16 cellular contexts compared by ENCODE assay signal in the genomic region with DNA sequence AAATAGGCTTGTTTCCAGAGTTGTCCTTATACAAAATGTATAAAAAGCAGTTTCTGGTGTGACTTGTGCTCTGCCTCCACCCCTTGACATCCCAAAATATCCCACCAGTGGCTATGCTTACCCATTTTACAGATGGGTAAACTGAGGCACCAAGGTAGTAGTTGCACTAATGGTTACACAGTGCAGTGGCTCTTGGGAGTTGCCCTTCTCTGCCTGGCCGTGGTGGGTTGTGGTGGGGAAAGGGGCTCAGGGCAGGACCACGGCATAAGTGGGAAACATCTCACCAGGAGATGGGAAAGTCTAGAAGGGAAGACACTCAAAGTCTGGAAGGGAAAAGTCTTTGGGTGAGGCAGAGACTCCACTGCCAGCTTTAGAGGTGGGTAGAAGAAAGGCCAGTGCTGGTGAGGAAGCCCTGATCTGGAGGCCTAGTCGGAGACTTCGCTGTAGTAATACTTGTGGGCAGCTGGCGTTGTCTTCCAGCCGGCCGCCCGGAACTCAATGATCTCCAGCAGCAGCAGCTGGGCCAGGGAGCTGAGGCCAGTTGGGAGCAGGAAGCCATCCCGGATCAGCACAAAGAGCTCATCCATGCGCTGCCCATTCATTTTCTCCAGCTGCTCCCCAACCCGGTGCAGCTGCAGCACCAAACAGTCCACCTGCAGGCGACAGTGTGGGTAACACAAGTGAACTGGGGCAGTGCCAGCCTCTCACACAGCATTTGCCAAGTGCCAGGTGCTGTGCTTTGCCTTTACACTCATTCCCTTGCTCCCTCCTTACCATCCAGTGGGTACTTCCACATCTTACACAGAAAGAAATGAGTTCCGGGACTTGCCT. TPM values are rescaled to one million over a fixed set of nuclear protein-coding genes. Genes with fewer than 3 reads are reported as not detected.
DNase-seq lines count a peak whose midpoint lies in the region; ATAC-seq and TF ChIP-seq lines count a peak whose summit lies in the region.
"Had no signal": no experiment of that assay in that cellular context is flagged by ENCODE, and none has a peak within 500 bp of the region (broad histone marks: within the 10 kb centered on the region; RNA-seq: fewer than 3 reads in every experiment).

No MANE protein-coding gene starts in this region.

- no peak for DNase-seq in cardiac muscle cell (ENCODE audit: low read depth in 1 of 2, low spot score in 1 of 2)
- DNase-seq in Right ventricle myocardium superior, result no peak
- peak; percentile 73 for DNase-seq in NCI-H2107 treated with DMSO at 0.1 percent for 48 hours (lab: John Stamatoyannopoulos, UW; ENCODE audit: unreplicated experiment)
- DNase-seq in dorsolateral prefrontal cortex, result peak in 4 of 10 donors; percentile 26 to 52 (median 48)
- peak; percentile 59 for DNase-seq in spleen
- no peak for DNase-seq in immature natural killer cell
- no peak for DNase-seq in midbrain (lab: John Stamatoyannopoulos, UW)
- DNase-seq: HCEC 1CT; IMR-90; NCI-H226; sigmoid colon; stimulated activated CD4-positive, alpha-beta T cell treated with anti-CD3 and anti-CD28 coated beads, Interleukin-4, amount 100 ng/mL, for 1 hour had no signal

- WGBS in spleen, 5 donors, result 75 to 91% (median 84%) methylated on average over 13 of the region's 13 CpGs

- H3K36me3 Mint-ChIP-seq in immature natural killer cell, result peaks cover 0 to 10% (median 4%) of the 10 kb centered on the region in 3 donors

- no peaks in the 10 kb centered on the region for H3K27me3 ChIP-seq in cardiac muscle cell
- H3K27me3 ChIP-seq in dorsolateral prefrontal cortex, result no peaks in the 10 kb centered on the region
- H3K27me3 ChIP-seq in spleen (replicated peaks in 1 of 7), result no peaks in the 10 kb centered on the region
- H3K27me3 ChIP-seq: sigmoid colon, SJSA1 had no signal

- H3K9me3 ChIP-seq in cardiac muscle cell (ENCODE audit: low read depth) (no peaks in the 10 kb centered on the region), spleen (no peaks in the 10 kb centered on the region)
- H3K9me3 ChIP-seq: sigmoid colon had no signal

- no peak for ATAC-seq in Right ventricle myocardium superior (ENCODE audit: poor library complexity)
- no peak for ATAC-seq in GM21576 (IDR thresholded peaks at IDR 0.05; ENCODE audit: unreplicated experiment)
- ATAC-seq: activated CD4-positive, CD25-positive, alpha-beta regulatory T cell treated with anti-CD3 and anti-CD28 coated beads, Interleukin-2, amount 50 U/mL, for 24 hours had no signal

- H3K4me1 ChIP-seq in cardiac muscle cell (ENCODE audit: low read depth), result peaks cover 6% of the 10 kb centered on the region
- H3K4me1 ChIP-seq in spleen, result peaks cover 14 to 80% (median 58%) of the 10 kb centered on the region in 6 donors

- intact Hi-C loops in Right ventricle myocardium superior (cut with DNase I), result no loop called here
- intact Hi-C loops in dorsolateral prefrontal cortex (cut with DNase I), result loop anchor here in 1 of 2 donors (2.0 to 10.0 kb wide), 2 partner anchors 60 to 152 kb away; no protein-coding TSS in a partner anchor
- intact Hi-C loops in spleen (cut with DNase I; ENCODE audit: low total_unique reads), result no loop called here

- peak overlapping the region in 1 of 6 donors; percentile 49 for H3K27ac Mint-ChIP-seq in immature natural killer cell
- H3K27ac Mint-ChIP-seq: activated naive CD8-positive, alpha-beta T cell had no signal

- TF ChIP-seq POLR2A in spleen (IDR thresholded peaks at IDR 0.05), result no peak

- peak overlapping the region in 1 of 5 donors; percentile 27 for H3K4me3 Mint-ChIP-seq in immature natural killer cell
- H3K4me3 Mint-ChIP-seq: activated naive CD8-positive, alpha-beta T cell had no signal

- H3K27ac ChIP-seq in cardiac muscle cell (peak overlapping the region; percentile 53), dorsolateral prefrontal cortex (peak overlapping the region in 41 of 59 donors; percentile 1 to 79 (median 54)), spleen (peak overlapping the region in 3 of 8 donors; percentile 31 to 98 (median 57))
- H3K27ac ChIP-seq: sigmoid colon, SJSA1 had no signal

- no peaks in the 10 kb centered on the region for H3K9me3 Mint-ChIP-seq in immature natural killer cell

- TF ChIP-seq CTCF in cardiac muscle cell (IDR thresholded peaks at IDR 0.05; ENCODE audit: low read depth, low read length), result no peak
- no peak for TF ChIP-seq CTCF in dorsolateral prefrontal cortex (IDR thresholded peaks at IDR 0.05 in 54 of 56, conservative IDR thresholded peaks at IDR 0.05 in 2 of 56; ENCODE audit: low read depth in 1 of 56, partially characterized antibody in 56 of 56)
- TF ChIP-seq CTCF in spleen (IDR thresholded peaks at IDR 0.05 in 8 of 11, conservative IDR thresholded peaks at IDR 0.05 in 3 of 11), result no peak

- peaks cover 3 to 11% (median 7%) of the 10 kb centered on the region in 3 donors for H3K27me3 Mint-ChIP-seq in immature natural killer cell (ENCODE audit: low read depth in 3 of 3)
- H3K27me3 Mint-ChIP-seq: activated naive CD8-positive, alpha-beta T cell had no signal

- H3K4me3 ChIP-seq in cardiac muscle cell (no peak overlapping the region), dorsolateral prefrontal cortex (no peak overlapping the region), spleen (no peak overlapping the region)
- H3K4me3 ChIP-seq: sigmoid colon, SJSA1 had no signal

- H3K4me1 Mint-ChIP-seq in immature natural killer cell, result peaks cover 27 to 28% of the 10 kb centered on the region in 2 donors

- H3K36me3 ChIP-seq in cardiac muscle cell, result peaks cover 9% of the 10 kb centered on the region
- H3K36me3 ChIP-seq in spleen, result peaks cover 0 to 50% (median 37%) of the 10 kb centered on the region in 6 donors

RNA-seq across cellular contexts. Expression of a gene that starts 4.5 kb away (rescaled TPM):
- total RNA-seq in cardiac muscle cell, result 35.6 and 47.9 TPM in 2 replicates
- polyA plus RNA-seq in cardiac muscle cell, result 75.4 and 75.8 TPM in 2 replicates
- total RNA-seq in Right ventricle myocardium superior, result 13.7 TPM
- total RNA-seq in dorsolateral prefrontal cortex, result 10 to 100 TPM in 111 of 120 experiments, 1 to 10 TPM in 9; 7.9 to 31.1 (median 15.6) TPM
- 10 to 100 TPM; 27.1 to 47.3 (median 38.0) TPM for total RNA-seq in spleen
- polyA plus RNA-seq in spleen, result 10 to 100 TPM; 28.2 to 38.0 (median 34.3) TPM
- polyA plus RNA-seq in immature natural killer cell, result 100 to 1,000 TPM; 113 to 187 (median 145) TPM

RNA-seq across cellular contexts. Expression of a gene that starts 4.9 kb away (rescaled TPM):
- total RNA-seq in cardiac muscle cell (64.8 and 81.6 TPM in 2 replicates), Right ventricle myocardium superior (125 TPM), dorsolateral prefrontal cortex (10 to 100 TPM; 33.7 to 71.4 (median 51.1) TPM), spleen (10 to 100 TPM; 32.2 to 38.4 (median 35.1) TPM)
- polyA plus RNA-seq in cardiac muscle cell (179 and 198 TPM in 2 replicates), spleen (10 to 100 TPM; 39.1 to 62.7 (median 47.2) TPM), immature natural killer cell (100 to 1,000 TPM; 118 to 189 (median 122) TPM)

RNA-seq across cellular contexts. Expression of a gene that starts 5.1 kb away (rescaled TPM):
- 33.5 and 35.3 TPM in 2 replicates for total RNA-seq in cardiac muscle cell
- polyA plus RNA-seq in cardiac muscle cell, result 25.6 and 30.0 TPM in 2 replicates
- 22.3 TPM for total RNA-seq in Right ventricle myocardium superior
- 10 to 100 TPM; 41.9 to 89.7 (median 60.2) TPM for total RNA-seq in dorsolateral prefrontal cortex
- 10 to 100 TPM; 38.0 to 73.7 (median 65.2) TPM for total RNA-seq in spleen
- 10 to 100 TPM; 14.1 to 37.9 (median 26.9) TPM for polyA plus RNA-seq in spleen
- polyA plus RNA-seq in immature natural killer cell, result 10 to 100 TPM in 1 of 3 donors, 1 to 10 TPM in 2; 3.7 to 17.8 (median 3.8) TPM

RNA-seq across cellular contexts. Expression of a gene that starts 22.7 kb away (rescaled TPM):
- 8.9 and 13.2 TPM in 2 replicates for total RNA-seq in cardiac muscle cell
- polyA plus RNA-seq in cardiac muscle cell, result 12.2 and 17.7 TPM in 2 replicates
- total RNA-seq in Right ventricle myocardium superior, result 12.5 TPM
- total RNA-seq in dorsolateral prefrontal cortex, result 10 to 100 TPM in 116 of 120 experiments, 1 to 10 TPM in 4; 8.5 to 25.5 (median 15.6) TPM
- 10 to 100 TPM; 12.4 to 32.5 (median 19.1) TPM for total RNA-seq in spleen
- polyA plus RNA-seq in spleen, result 10 to 100 TPM; 18.5 to 21.2 (median 19.2) TPM
- 10 to 100 TPM; 11.2 to 27.2 (median 21.0) TPM for polyA plus RNA-seq in immature natural killer cell

Comparison
In these comparisons a context has a peak if more than half of its experiments do, and no peak if none do; other contexts are left out.
1. DNase-seq: peak in NCI-H2107 treated with DMSO at 0.1 percent for 48 hours (single experiment) and spleen (single experiment); none in cardiac muscle cell (0 of 2), Right ventricle myocardium superior (single experiment), immature natural killer cell (0 of 3) and midbrain (single experiment).